ENCODE assay signal across 13 cellular contexts in genomic region chr5:72282878-72283277, GRCh38. TPM values are rescaled to one million over a fixed set of nuclear protein-coding genes. Genes with fewer than 3 reads are reported as not detected.
DNase-seq lines count a peak whose midpoint lies in the region; ATAC-seq and TF ChIP-seq lines count a peak whose summit lies in the region.
"Had no signal": no experiment of that assay in that cellular context is flagged by ENCODE, and none has a peak within 500 bp of the region (broad histone marks: within the 10 kb centered on the region; RNA-seq: fewer than 3 reads in every experiment).

No MANE protein-coding gene starts in this region.

- 62% methylated on average over 2 of the region's 2 CpGs for WGBS in mesenchymal stem cell

- H3K4me3 ChIP-seq in left ventricle myocardium inferior (no peak overlapping the region), brain microvascular endothelial cell (ENCODE audit: low read depth, low read length) (no peak overlapping the region), mesenchymal stem cell (ENCODE audit: insufficient read depth in 1 of 2, low read depth in 1 of 2, low read length in 2 of 2) (no peak overlapping the region), vagina (no peak overlapping the region)

- peak overlapping the region; percentile 74 for H3K9ac ChIP-seq in mesenchymal stem cell (ENCODE audit: low read length)

- H2BK120ac ChIP-seq in mesenchymal stem cell (ENCODE audit: low read depth, low read length), result no peak overlapping the region

- intact Hi-C loops in left ventricle myocardium inferior (cut with micrococcal nuclease) (no loop called here), left cardiac atrium (cut with DNase I) (loop anchor here in 1 of 2 donors (10.0 kb wide), 1 partner anchor 78 kb away; no protein-coding TSS in a partner anchor), vagina (cut with DNase I) (no loop called here)

- H3K4ac ChIP-seq in mesenchymal stem cell (ENCODE audit: low read depth in 1 of 2, low read length in 2 of 2), result no peak overlapping the region

- TF ChIP-seq POLR2A in vagina (IDR thresholded peaks at IDR 0.05), result no peak

- no peak overlapping the region for H3K23ac ChIP-seq in mesenchymal stem cell (ENCODE audit: low read length in 2 of 2)

- H4K8ac ChIP-seq in mesenchymal stem cell (ENCODE audit: low read length), result no peak overlapping the region

- no peak overlapping the region for H2BK5ac ChIP-seq in mesenchymal stem cell (ENCODE audit: low read depth, low read length, poor library complexity, severe bottlenecking)

- H3K9me3 ChIP-seq in left ventricle myocardium inferior (replicated peaks) (no peaks in the 10 kb centered on the region), mesenchymal stem cell (ENCODE audit: control insufficient read depth, low read length) (no peaks in the 10 kb centered on the region), vagina (no peaks in the 10 kb centered on the region)

- H3K36me3 ChIP-seq in left ventricle myocardium inferior (peaks cover 5% of the 10 kb centered on the region), brain microvascular endothelial cell (replicated peaks) (no peaks in the 10 kb centered on the region), mesenchymal stem cell (ENCODE audit: control insufficient read depth in 1 of 2, insufficient read depth in 2 of 2, low read depth in 1 of 2, low read length in 2 of 2) (peaks cover 2 to 23% of the 10 kb centered on the region in 2 experiments), vagina (no peaks in the 10 kb centered on the region)

- H3K27me3 ChIP-seq in left ventricle myocardium inferior (ENCODE audit: low read depth) (no peaks in the 10 kb centered on the region), brain microvascular endothelial cell (replicated peaks) (no peaks in the 10 kb centered on the region), mesenchymal stem cell (ENCODE audit: control insufficient read depth in 1 of 2, insufficient read depth in 1 of 2, low read length in 2 of 2) (no peaks in the 10 kb centered on the region), vagina (no peaks in the 10 kb centered on the region)

- H2BK15ac ChIP-seq in mesenchymal stem cell (ENCODE audit: low read depth, poor library complexity, severe bottlenecking), result no peak overlapping the region

- ATAC-seq in left cardiac atrium (no peak), GM19023 (IDR thresholded peaks at IDR 0.05; ENCODE audit: unreplicated experiment) (no peak)
- ATAC-seq: stimulated activated naive CD8-positive, alpha-beta T cell treated with anti-CD3 and anti-CD28 coated beads, Interleukin-15, amount 100 ng/mL, for 72 hours had no signal

- no peak overlapping the region for H3K4me2 ChIP-seq in mesenchymal stem cell (ENCODE audit: low read length, poor library complexity, severe bottlenecking)

- H2AFZ ChIP-seq in mesenchymal stem cell (ENCODE audit: low read depth, low read length), result no peak overlapping the region

- DNase-seq in left ventricle myocardium inferior (no peak), left cardiac atrium (no peak), brain microvascular endothelial cell (peak; percentile 48), mesenchymal stem cell (peak; percentile 60), vagina (ENCODE audit: extremely low spot score in 2 of 2) (no peak), NCI-H1930 (lab: John Stamatoyannopoulos, UW) (no peak), GM10248 (ENCODE audit: extremely low spot score) (no peak)
- DNase-seq: amniotic stem cell; islet precursor cell; NCI-H1105; stimulated activated CD4-positive, alpha-beta T cell treated with anti-CD3 and anti-CD28 coated beads, Interleukin-4, amount 100 ng/mL, for 1 hour; stimulated activated naive CD8-positive, alpha-beta T cell treated with anti-CD3 and anti-CD28 coated beads, Interleukin-15, amount 100 ng/mL, for 72 hours had no signal

- TF ChIP-seq CTCF in left ventricle myocardium inferior (IDR thresholded peaks at IDR 0.05; ENCODE audit: borderline replicate concordance) (no peak), brain microvascular endothelial cell (IDR thresholded peaks at IDR 0.05; ENCODE audit: low read depth, low read length, missing control alignments) (no peak), vagina (IDR thresholded peaks at IDR 0.05) (no peak), GM10248 (IDR thresholded peaks at IDR 0.05; ENCODE audit: control extremely low read depth, extremely low read depth, low read depth, missing control alignments) (no peak)

- CTCF ChIA-PET in GM10248 (lab: Yijun Ruan, JAX), result interaction anchor here (0.8 to 11.5 kb wide), 5 partner anchors 9 to 66 kb away, joined by 3 to 98 read pairs (median 4); no protein-coding TSS in a partner anchor

- H3K18ac ChIP-seq in mesenchymal stem cell (ENCODE audit: low read depth in 1 of 2, low read length in 2 of 2), result no peak overlapping the region

- H3K27ac ChIP-seq in left ventricle myocardium inferior (replicated peaks) (peak overlapping the region; percentile 80), brain microvascular endothelial cell (peak overlapping the region; percentile 82), mesenchymal stem cell (ENCODE audit: low read length, poor library complexity, severe bottlenecking) (no peak overlapping the region), vagina (peak overlapping the region; percentile 68)

- POLR2A ChIA-PET in GM10248 (lab: Yijun Ruan, JAX), result interaction anchor here (0.6 kb wide), 1 partner anchor 36 kb away, joined by 3 read pairs; no protein-coding TSS in a partner anchor

- no peak overlapping the region for H3K14ac ChIP-seq in mesenchymal stem cell (ENCODE audit: low read length in 2 of 2)

- in situ Hi-C loops in brain microvascular endothelial cell (cut with HindIII; ENCODE audit: low pct_ligation_motif_present, low sequenced_read_pairs), result no loop called here

- H3K79me1 ChIP-seq in mesenchymal stem cell (replicated peaks; ENCODE audit: low read length, poor library complexity, severe bottlenecking), result peaks cover 12% of the 10 kb centered on the region

- peaks cover 58% of the 10 kb centered on the region for H3K4me1 ChIP-seq in left ventricle myocardium inferior
- no peaks in the 10 kb centered on the region for H3K4me1 ChIP-seq in mesenchymal stem cell (ENCODE audit: control insufficient read depth, insufficient read depth, low read depth, low read length)
- H3K4me1 ChIP-seq in vagina, result peaks cover 39% of the 10 kb centered on the region

- H4K91ac ChIP-seq in mesenchymal stem cell (ENCODE audit: low read length), result no peak overlapping the region

- H2AK5ac ChIP-seq in mesenchymal stem cell (ENCODE audit: low read length, severe bottlenecking), result no peak overlapping the region

- H2BK12ac ChIP-seq in mesenchymal stem cell (ENCODE audit: low read length in 2 of 2), result no peak overlapping the region

RNA-seq across cellular contexts. Expression of gene MRPS27, which starts 37.2 kb away (rescaled TPM):
- total RNA-seq in left ventricle myocardium inferior, result 72.0 TPM
- total RNA-seq in left cardiac atrium, result 10 to 100 TPM; 46.0 to 50.1 TPM
- polyA plus RNA-seq in mesenchymal stem cell (2013, experiment 1 of 2), result 34.7 TPM
- 34.6 TPM for polyA plus RNA-seq in mesenchymal stem cell (2013, experiment 2 of 2)
- total RNA-seq in vagina, result 44.9 TPM

RNA-seq across cellular contexts. Expression of gene PTCD2, which starts 37.3 kb away (rescaled TPM):
- 18.2 TPM for total RNA-seq in left ventricle myocardium inferior
- 10 to 100 TPM in 1 of 2 donors, 1 to 10 TPM in 1; 8.5 to 12.4 TPM for total RNA-seq in left cardiac atrium
- polyA plus RNA-seq in mesenchymal stem cell (2013, experiment 1 of 2), result 5.4 TPM
- 4.9 TPM for polyA plus RNA-seq in mesenchymal stem cell (2013, experiment 2 of 2)
- total RNA-seq in vagina, result 6.9 TPM

Comparison
In these comparisons a context has a peak if more than half of its experiments do, and no peak if none do; other contexts are left out.
1. DNase-seq: peak in brain microvascular endothelial cell (single experiment) and mesenchymal stem cell (single experiment); none in left ventricle myocardium inferior (single experiment), left cardiac atrium (single experiment), vagina (0 of 2), NCI-H1930 (0 of 2) and GM10248 (single experiment).